10 cellular contexts compared by ENCODE assay signal in the genomic region with DNA sequence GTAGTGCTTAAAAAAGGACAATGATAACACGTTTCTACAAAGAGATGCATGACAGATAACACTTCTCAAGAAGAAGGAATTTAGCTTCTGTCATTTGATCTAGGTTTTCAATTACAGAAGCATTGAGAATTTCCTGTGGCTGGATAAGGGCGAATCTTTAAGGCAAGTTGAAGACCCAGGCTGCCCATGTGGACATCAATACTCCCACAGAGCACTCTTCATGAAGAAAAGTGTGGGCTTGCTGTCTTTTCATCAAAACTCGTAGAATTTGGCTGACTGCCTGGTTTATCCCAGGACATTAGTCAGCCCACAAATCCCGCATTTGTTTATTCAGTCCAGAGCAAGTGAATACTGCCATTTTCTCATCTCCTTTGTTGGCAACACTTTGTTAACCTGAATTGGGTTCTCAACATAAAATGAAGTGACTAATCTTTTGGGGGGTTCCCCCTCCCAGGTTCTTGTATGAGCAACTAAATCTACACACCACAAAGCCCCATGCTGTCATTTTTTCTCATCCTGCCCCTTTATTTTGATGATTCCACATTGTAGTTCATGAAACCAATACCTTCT. TPM values are rescaled to one million over a fixed set of nuclear protein-coding genes. Genes with fewer than 3 reads are reported as not detected.
A peak's percentile ranks its signal among the peaks of the same experiment; 100 is the strongest.
DNase-seq lines count a peak whose midpoint lies in the region; ATAC-seq, FAIRE-seq and TF ChIP-seq lines count a peak whose summit lies in the region.
"Had no signal": no experiment of that assay in that cellular context is flagged by ENCODE, and none has a peak within 500 bp of the region (broad histone marks: within the 10 kb centered on the region; RNA-seq: fewer than 3 reads in every experiment).

No MANE protein-coding gene starts in this region.

- no peaks in the 10 kb centered on the region for H3K9me3 Mint-ChIP-seq in activated naive CD8-positive, alpha-beta T cell (ENCODE audit: low read depth)

- no peaks in the 10 kb centered on the region for H3K36me3 ChIP-seq in mucosa of descending colon (ENCODE audit: low read depth)

- no peaks in the 10 kb centered on the region for H3K27me3 ChIP-seq in HL-60 (ENCODE audit: insufficient read depth, poor library complexity, severe bottlenecking)

- TF ChIP-seq CTCF in HL-60 (IDR thresholded peaks at IDR 0.05; ENCODE audit: insufficient read depth, low read length): no peak
- TF ChIP-seq CTCF in mucosa of descending colon (IDR thresholded peaks at IDR 0.05): no peak

- peak overlapping the region; percentile 82; the same call in 1 of the 2 replicates for H3K27ac ChIP-seq in HL-60 (replicated peaks)

- peak overlapping the region; percentile 78 for H3K27ac Mint-ChIP-seq in activated naive CD8-positive, alpha-beta T cell

- no peak for FAIRE-seq in RCC 7860 (lab: Jason Lieb, UNC)
- FAIRE-seq: frontal cortex had no signal

- no peaks in the 10 kb centered on the region for H3K36me3 Mint-ChIP-seq in activated naive CD8-positive, alpha-beta T cell

- H3K4me1 ChIP-seq in mucosa of descending colon (ENCODE audit: low read depth): no peaks in the 10 kb centered on the region

- in situ Hi-C loops in G401 (cut with HindIII; ENCODE audit: low sequenced_read_pairs): no loop called here

- DNase-seq in G401 (ENCODE audit: low spot score) (peak; percentile 4), HL-60 (ENCODE audit: low read depth in 1 of 2, low spot score in 1 of 2) (no peak), mucosa of descending colon (no peak), RCC 7860 (ENCODE audit: low spot score) (no peak)
- DNase-seq in NK-92 treated with Interleukin-12 subunit alpha and Interleukin-12 subunit beta, amount 100 ng/mL, for 24 hours (lab: John Stamatoyannopoulos, UW): no peak

- no peaks in the 10 kb centered on the region for H3K9me3 ChIP-seq in mucosa of descending colon

- ATAC-seq in mucosa of descending colon (peak; percentile 27), GM21529 (IDR thresholded peaks at IDR 0.05; ENCODE audit: unreplicated experiment) (no peak), HG02588 (IDR thresholded peaks at IDR 0.05; ENCODE audit: unreplicated experiment) (no peak)

- intact Hi-C loops in mucosa of descending colon (cut with DNase I, micrococcal nuclease): no loop called here

- H3K4me3 Mint-ChIP-seq in activated naive CD8-positive, alpha-beta T cell: peak overlapping the region; percentile 54

- H3K4me3 ChIP-seq in HL-60 (replicated peaks; ENCODE audit: insufficient read depth, low read length) (no peak overlapping the region), mucosa of descending colon (no peak overlapping the region)

- H3K4me1 Mint-ChIP-seq in activated naive CD8-positive, alpha-beta T cell (ENCODE audit: low read depth): peaks cover 47% of the 10 kb centered on the region

- no peaks in the 10 kb centered on the region for H3K27me3 Mint-ChIP-seq in activated naive CD8-positive, alpha-beta T cell

RNA-seq across cellular contexts. Expression of a gene that starts 43.4 kb away (rescaled TPM):
- total RNA-seq in G401 (2014; rRNA removed; shearing (Covaris generic)): 0.61 and 2.6 TPM in 2 replicates
- total RNA-seq in mucosa of descending colon: 100 to 1,000 TPM in 2 of 3 donors, 10 to 100 TPM in 1; 64.8 to 192 (median 119) TPM
- total RNA-seq: HT1080 had no signal

RNA-seq across cellular contexts. Expression of a gene that starts 57.9 kb away (rescaled TPM):
- not detected in 2 replicates for total RNA-seq in G401 (2014; rRNA removed; shearing (Covaris generic))
- 100 to 1,000 TPM in 1 of 3 donors, 10 to 100 TPM in 2; 48.3 to 134 (median 78.7) TPM for total RNA-seq in mucosa of descending colon

RNA-seq across cellular contexts. Expression of a gene that starts 58.3 kb away (rescaled TPM):
- 8.4 and 14.6 TPM in 2 replicates for total RNA-seq in G401 (2014; rRNA removed; shearing (Covaris generic))
- 1 to 10 TPM; 1.0 to 3.6 (median 1.2) TPM for total RNA-seq in mucosa of descending colon
- total RNA-seq: HT1080 had no signal

Comparison
In these comparisons a context has a peak if more than half of its experiments do, and no peak if none do; other contexts are left out.
1. RNA of a gene that starts 43.4 kb away (total RNA-seq): 64.8 to 192 TPM in mucosa of descending colon; 0.61 to 2.6 TPM in G401; every median in the first group is over 10 times any median in the second.
2. RNA of a gene that starts 57.9 kb away (total RNA-seq): 48.3 to 134 TPM in mucosa of descending colon; not detected in G401; every median in the first group is over 10 times any median in the second.